ENCODE assay signal across 17 cellular contexts in genomic region chr2:35871672-35872071, GRCh38.
DNase-seq lines count a peak whose midpoint lies in the region; ATAC-seq and TF ChIP-seq lines count a peak whose summit lies in the region.
"Had no signal": no experiment of that assay in that cellular context is flagged by ENCODE, and none has a peak within 500 bp of the region (broad histone marks: within the 10 kb centered on the region; RNA-seq: fewer than 3 reads in every experiment).

No MANE protein-coding gene starts in this region.

- H3K79me2 ChIP-seq in HCT116 (ENCODE audit: insufficient read depth, low read length) (no peaks in the 10 kb centered on the region), SK-N-SH (ENCODE audit: insufficient read depth) (no peaks in the 10 kb centered on the region)

- no peak for TF ChIP-seq EP300 in SK-N-SH (IDR thresholded peaks at IDR 0.05; ENCODE audit: borderline replicate concordance in 1 of 2, low read depth in 1 of 2, low read length in 1 of 2)

- H3K9me3 Mint-ChIP-seq in activated naive CD4-positive, alpha-beta T cell treated with anti-CD3 and anti-CD28 coated beads, Interleukin-2, amount 50 U/mL, for 72 hours, result no peaks in the 10 kb centered on the region
- H3K9me3 Mint-ChIP-seq in endothelial cell (ENCODE audit: unreplicated experiment), result no peaks in the 10 kb centered on the region
- H3K9me3 Mint-ChIP-seq: activated CD4-positive, alpha-beta memory T cell treated with anti-CD3 and anti-CD28 coated beads, Interleukin-2, amount 10 ng/mL, durations not matched to agents 7 days and 5 days; naive thymus-derived CD8-positive, alpha-beta T cell had no signal

- H3K9me3 ChIP-seq in BE2C (no peaks in the 10 kb centered on the region), HCT116 (ENCODE audit: control insufficient read depth in 1 of 2, insufficient read depth in 1 of 2, low read depth in 1 of 2, low read length in 2 of 2) (no peaks in the 10 kb centered on the region), SK-N-SH (no peaks in the 10 kb centered on the region)
- H3K9me3 ChIP-seq: heart left ventricle had no signal

- TF ChIP-seq RAD21 in HCT116 (IDR thresholded peaks at IDR 0.05; ENCODE audit: low read depth), result peak; percentile 38; the same call in 1 of the 2 replicates
- TF ChIP-seq RAD21 in SK-N-SH (IDR thresholded peaks at IDR 0.05; ENCODE audit: low read length), result peak; percentile 57

- H3K27me3 Mint-ChIP-seq in endothelial cell (ENCODE audit: unreplicated experiment), result no peaks in the 10 kb centered on the region

- TF ChIP-seq CTCF in BE2C (IDR thresholded peaks at IDR 0.05; ENCODE audit: low read depth, low read length) (peak; percentile 43), HCT116 (IDR thresholded peaks at IDR 0.05 in 2 of 3, conservative IDR thresholded peaks at IDR 0.05 in 1 of 3; ENCODE audit: borderline replicate concordance in 1 of 3, insufficient read depth in 1 of 3, low read depth in 2 of 3, low read length in 2 of 3) (peak; percentile 9 to 44 (median 33); a peak in 4 of 6 replicates), SK-N-SH (IDR thresholded peaks at IDR 0.05) (peak; percentile 68), endothelial cell (IDR thresholded peaks at IDR 0.05; ENCODE audit: unreplicated experiment) (no peak)

- H3K4me1 ChIP-seq in BE2C (no peaks in the 10 kb centered on the region), HCT116 (ENCODE audit: control insufficient read depth in 1 of 2, insufficient read depth in 2 of 2, low read length in 2 of 2) (no peaks in the 10 kb centered on the region), SK-N-SH (ENCODE audit: control insufficient read depth in 1 of 2, insufficient read depth in 2 of 2, low read depth in 1 of 2, low read length in 1 of 2) (no peaks in the 10 kb centered on the region)
- H3K4me1 ChIP-seq: heart left ventricle had no signal

- POLR2A ChIA-PET in HCT116 (lab: Charles Lee), result no interaction called here
- POLR2A ChIA-PET in SK-N-SH (lab: Yijun Ruan, JAX), result no interaction called here

- no peak for TF ChIP-seq POLR2A in HCT116 (IDR thresholded peaks at IDR 0.05; ENCODE audit: borderline replicate concordance, extremely low read depth, insufficient read depth, insufficient read length)

- intact Hi-C loops in HCT116 (cut with micrococcal nuclease), result loop anchor here (10.0 kb wide), 1 partner anchor 463 kb away; no protein-coding TSS in a partner anchor

- H2AFZ ChIP-seq in HCT116 (ENCODE audit: low read depth, low read length, poor library complexity, severe bottlenecking) (no peak overlapping the region), SK-N-SH (ENCODE audit: low read depth) (no peak overlapping the region)

- no peaks in the 10 kb centered on the region for H3F3A ChIP-seq in SK-N-SH (replicated peaks; ENCODE audit: insufficient read depth)

- H3K36me3 Mint-ChIP-seq in activated naive CD4-positive, alpha-beta T cell treated with anti-CD3 and anti-CD28 coated beads, Interleukin-2, amount 50 U/mL, for 72 hours, result no peaks in the 10 kb centered on the region
- no peaks in the 10 kb centered on the region for H3K36me3 Mint-ChIP-seq in endothelial cell (ENCODE audit: low read depth, unreplicated experiment)
- H3K36me3 Mint-ChIP-seq: naive thymus-derived CD8-positive, alpha-beta T cell had no signal

- H3K27ac ChIP-seq in HCT116 (ENCODE audit: low read depth, low read length), result no peak overlapping the region
- no peak overlapping the region for H3K27ac ChIP-seq in SK-N-SH (ENCODE audit: low read depth in 2 of 2, low read length in 1 of 2)
- H3K27ac ChIP-seq: brain microvascular endothelial cell, heart left ventricle had no signal

- H3K4me2 ChIP-seq in HCT116 (ENCODE audit: low read length), result no peak overlapping the region
- H3K4me2 ChIP-seq in SK-N-SH, result no peak overlapping the region

- H3K27me3 ChIP-seq in BE2C (0 out of 2 replicates have a peak, but pooled peaks cover 3% of the 10 kb centered on the region), HCT116 (ENCODE audit: insufficient read depth, low read length) (no peaks in the 10 kb centered on the region), SK-N-SH (ENCODE audit: insufficient read depth) (no peaks in the 10 kb centered on the region; the same call in 1 of the 2 replicates)
- H3K27me3 ChIP-seq: brain microvascular endothelial cell, heart left ventricle had no signal

- WGBS in SK-N-SH (ENCODE audit: low lambda C conversion rate), result 12% methylated on average over 8 of the region's 8 CpGs

- H3K4me3 Mint-ChIP-seq in endothelial cell (ENCODE audit: unreplicated experiment), result no peak overlapping the region
- H3K4me3 Mint-ChIP-seq: activated CD4-positive, alpha-beta memory T cell treated with anti-CD3 and anti-CD28 coated beads, Interleukin-2, amount 10 ng/mL, durations not matched to agents 7 days and 5 days; naive thymus-derived CD8-positive, alpha-beta T cell had no signal

- peak; percentile 63 for ATAC-seq in HCT116
- no peak for ATAC-seq in activated naive CD4-positive, alpha-beta T cell treated with anti-CD3 and anti-CD28 coated beads, Interleukin-2, amount 50 U/mL, for 72 hours
- ATAC-seq in stimulated activated naive CD8-positive, alpha-beta T cell treated with anti-CD3 and anti-CD28 coated beads, Interleukin-15, Interleukin-2, amounts not matched to agents 100 U/mL and 50 U/mL, for 24 hours, result no peak
- ATAC-seq: heart left ventricle; naive thymus-derived CD8-positive, alpha-beta T cell had no signal

- no peaks in the 10 kb centered on the region for H3K4me1 Mint-ChIP-seq in endothelial cell (ENCODE audit: unreplicated experiment)
- H3K4me1 Mint-ChIP-seq: activated CD4-positive, alpha-beta memory T cell treated with anti-CD3 and anti-CD28 coated beads, Interleukin-2, amount 10 ng/mL, durations not matched to agents 7 days and 5 days; naive thymus-derived CD8-positive, alpha-beta T cell had no signal

- CTCF ChIA-PET in HCT116 (lab: Charles Lee), result interaction anchor here (0.6 to 1.7 kb wide), 3 partner anchors 450 to 793 kb away, joined by 3 to 7 read pairs (median 4); no protein-coding TSS in a partner anchor
- CTCF ChIA-PET in SK-N-SH (lab: Yijun Ruan, JAX), result interaction anchor here (0.6 to 2.1 kb wide), 7 partner anchors 11 to 792 kb away, joined by 3 to 8 read pairs (median 3); no protein-coding TSS in a partner anchor

- no peak overlapping the region for H3K9ac ChIP-seq in HCT116 (ENCODE audit: low read length)
- no peak overlapping the region for H3K9ac ChIP-seq in SK-N-SH

- BruUV-seq in HCT116 (replicated peaks; lab: Mats Ljungman, UMichigan), result no TSS peak

- RAD21 ChIA-PET in HCT116 (lab: Charles Lee; ENCODE audit: low non-redundant PET in 1 of 2, low total read pairs in 2 of 2, uncharacterized antibody in 2 of 2, unreplicated experiment in 2 of 2), result no interaction called here

- H3K36me3 ChIP-seq in BE2C (no peaks in the 10 kb centered on the region), HCT116 (ENCODE audit: control insufficient read depth in 1 of 2, insufficient read depth in 2 of 2, low read length in 2 of 2) (no peaks in the 10 kb centered on the region), SK-N-SH (replicated peaks in 1 of 2; ENCODE audit: control insufficient read depth in 1 of 2, insufficient read depth in 2 of 2, low read length in 1 of 2) (no peaks in the 10 kb centered on the region)
- H3K36me3 ChIP-seq: brain microvascular endothelial cell, heart left ventricle had no signal

- DNase-seq in BE2C (no peak), HCT116 (ENCODE audit: low read depth, low spot score) (peak; percentile 1), SK-N-SH (peak; percentile 19), iPS-NIHi7 (ENCODE audit: extremely low spot score) (peak; percentile 28), endothelial cell (ENCODE audit: low spot score) (no peak)
- no peak for DNase-seq in activated naive CD4-positive, alpha-beta T cell treated with anti-CD3 and anti-CD28 coated beads, Interleukin-2, amount 50 U/mL, for 72 hours (ENCODE audit: low spot score in 2 of 2)
- no peak for DNase-seq in stimulated activated CD4-positive, alpha-beta T cell treated with anti-CD3 and anti-CD28 coated beads, Interleukin-4, amount 100 ng/mL, for 24 hours
- DNase-seq in stimulated activated naive CD8-positive, alpha-beta T cell treated with anti-CD3 and anti-CD28 coated beads, Interleukin-15, Interleukin-2, amounts not matched to agents 100 U/mL and 50 U/mL, for 24 hours, result no peak
- DNase-seq: activated CD4-positive, alpha-beta memory T cell treated with anti-CD3 and anti-CD28 coated beads, Interleukin-2, amount 10 ng/mL, durations not matched to agents 7 days and 5 days; activated gamma-delta T cell; brain microvascular endothelial cell; COR-L47; heart left ventricle; Kasumi-1; naive thymus-derived CD8-positive, alpha-beta T cell; substantia nigra; T-helper 9 cell had no signal

- no peak overlapping the region for H3K27ac Mint-ChIP-seq in activated naive CD4-positive, alpha-beta T cell treated with anti-CD3 and anti-CD28 coated beads, Interleukin-2, amount 50 U/mL, for 72 hours
- no peak overlapping the region for H3K27ac Mint-ChIP-seq in endothelial cell (ENCODE audit: unreplicated experiment)
- H3K27ac Mint-ChIP-seq: activated CD4-positive, alpha-beta memory T cell treated with anti-CD3 and anti-CD28 coated beads, Interleukin-2, amount 10 ng/mL, durations not matched to agents 7 days and 5 days; naive thymus-derived CD8-positive, alpha-beta T cell had no signal

- H3K4me3 ChIP-seq in BE2C (ENCODE audit: low read depth, low read length) (no peak overlapping the region), HCT116 (replicated peaks in 1 of 2; ENCODE audit: low read depth in 1 of 2, low read length in 2 of 2) (no peak overlapping the region), SK-N-SH (ENCODE audit: low read depth in 2 of 2, low read length in 1 of 2) (no peak overlapping the region)
- H3K4me3 ChIP-seq: heart left ventricle had no signal

- H4K20me1 ChIP-seq in HCT116 (ENCODE audit: insufficient read depth) (no peaks in the 10 kb centered on the region), SK-N-SH (ENCODE audit: insufficient read depth) (no peaks in the 10 kb centered on the region)

- H3K9me2 ChIP-seq in HCT116 (ENCODE audit: insufficient read depth), result no peaks in the 10 kb centered on the region
- no peaks in the 10 kb centered on the region for H3K9me2 ChIP-seq in SK-N-SH

TF ChIP-seq in HCT116, 20 proteins besides CTCF, POLR2A, EP300 and RAD21 (continues in another document):
- no peak for TF ChIP-seq SRF (IDR thresholded peaks at IDR 0.05; ENCODE audit: low read depth)
- no peak for TF ChIP-seq EZH2phosphoT487 (IDR thresholded peaks at IDR 0.05; ENCODE audit: borderline replicate concordance)
- TF ChIP-seq TCF7L2 (IDR thresholded peaks at IDR 0.05; ENCODE audit: borderline replicate concordance, extremely low read depth, insufficient read depth, insufficient read length), result no peak
- TF ChIP-seq POLR2AphosphoS5 (IDR thresholded peaks at IDR 0.05; ENCODE audit: low read depth, low read length), result no peak

TF ChIP-seq in SK-N-SH, 30 proteins besides CTCF, POLR2A, EP300 and RAD21 (continues in another document):
- TF ChIP-seq SMC3 (IDR thresholded peaks at IDR 0.05; ENCODE audit: low read depth, low read length) (peak; percentile 45), TCF12 (IDR thresholded peaks at IDR 0.05) (no peak), EZH2phosphoT487 (IDR thresholded peaks at IDR 0.05; ENCODE audit: borderline replicate concordance, low read depth) (no peak)

Comparison
In these comparisons a context has a peak if more than half of its experiments do, and no peak if none do; other contexts are left out.
1. DNase-seq: peak in HCT116 (single experiment), SK-N-SH (single experiment) and iPS-NIHi7 (single experiment); none in BE2C (single experiment), activated naive CD4-positive, alpha-beta T cell treated with anti-CD3 and anti-CD28 coated beads, Interleukin-2, amount 50 U/mL, for 72 hours (0 of 2), stimulated activated CD4-positive, alpha-beta T cell treated with anti-CD3 and anti-CD28 coated beads, Interleukin-4, amount 100 ng/mL, for 24 hours (single experiment), endothelial cell (single experiment) and stimulated activated naive CD8-positive, alpha-beta T cell treated with anti-CD3 and anti-CD28 coated beads, Interleukin-15, Interleukin-2, amounts not matched to agents 100 U/mL and 50 U/mL, for 24 hours (single experiment).